1 cellular context compared by ENCODE assay signal in the genomic region with DNA sequence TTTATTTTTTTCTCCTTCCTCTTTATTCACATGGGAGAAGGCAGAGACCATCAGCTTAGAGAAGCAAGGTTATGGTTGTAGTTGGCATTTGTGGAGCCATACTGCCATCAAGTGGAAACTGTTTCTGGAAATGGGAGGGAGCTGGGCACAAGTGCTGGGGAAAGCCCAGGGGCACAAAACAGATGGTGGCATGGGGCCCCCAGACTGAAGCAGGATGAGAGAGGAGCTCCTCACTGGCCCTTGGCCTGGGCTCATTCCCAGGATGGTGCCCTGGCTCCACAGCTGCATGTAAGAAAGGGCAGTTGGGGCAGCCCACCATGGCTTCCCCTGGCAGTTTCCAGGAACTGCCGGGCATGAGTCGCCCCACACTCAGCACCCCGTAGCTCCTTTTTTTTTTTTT.
TF ChIP-seq lines count a peak whose summit lies in the region.

No MANE protein-coding gene starts in this region.

TF ChIP-seq in HepG2, 621 proteins besides CTCF, POLR2A, EP300 and RAD21 (continued from another document):
- TF ChIP-seq DBP (CRISPR knock-in tag; IDR thresholded peaks at IDR 0.05; ENCODE audit: not compliant biosample characterization) (no peak), ZNF792 (CRISPR knock-in tag; IDR thresholded peaks at IDR 0.05) (no peak), ZSCAN30 (CRISPR knock-in tag; IDR thresholded peaks at IDR 0.05) (no peak), FOXO4 (CRISPR knock-in tag; conservative IDR thresholded peaks at IDR 0.05) (no peak), ZNF883 (CRISPR knock-in tag; IDR thresholded peaks at IDR 0.05; ENCODE audit: not compliant biosample characterization) (no peak), ZNF333 (CRISPR knock-in tag; IDR thresholded peaks at IDR 0.05; ENCODE audit: borderline replicate concordance) (no peak), KLF9 (CRISPR knock-in tag; IDR thresholded peaks at IDR 0.05; ENCODE audit: low read depth) (no peak)
- TF ChIP-seq, protein P1, sequence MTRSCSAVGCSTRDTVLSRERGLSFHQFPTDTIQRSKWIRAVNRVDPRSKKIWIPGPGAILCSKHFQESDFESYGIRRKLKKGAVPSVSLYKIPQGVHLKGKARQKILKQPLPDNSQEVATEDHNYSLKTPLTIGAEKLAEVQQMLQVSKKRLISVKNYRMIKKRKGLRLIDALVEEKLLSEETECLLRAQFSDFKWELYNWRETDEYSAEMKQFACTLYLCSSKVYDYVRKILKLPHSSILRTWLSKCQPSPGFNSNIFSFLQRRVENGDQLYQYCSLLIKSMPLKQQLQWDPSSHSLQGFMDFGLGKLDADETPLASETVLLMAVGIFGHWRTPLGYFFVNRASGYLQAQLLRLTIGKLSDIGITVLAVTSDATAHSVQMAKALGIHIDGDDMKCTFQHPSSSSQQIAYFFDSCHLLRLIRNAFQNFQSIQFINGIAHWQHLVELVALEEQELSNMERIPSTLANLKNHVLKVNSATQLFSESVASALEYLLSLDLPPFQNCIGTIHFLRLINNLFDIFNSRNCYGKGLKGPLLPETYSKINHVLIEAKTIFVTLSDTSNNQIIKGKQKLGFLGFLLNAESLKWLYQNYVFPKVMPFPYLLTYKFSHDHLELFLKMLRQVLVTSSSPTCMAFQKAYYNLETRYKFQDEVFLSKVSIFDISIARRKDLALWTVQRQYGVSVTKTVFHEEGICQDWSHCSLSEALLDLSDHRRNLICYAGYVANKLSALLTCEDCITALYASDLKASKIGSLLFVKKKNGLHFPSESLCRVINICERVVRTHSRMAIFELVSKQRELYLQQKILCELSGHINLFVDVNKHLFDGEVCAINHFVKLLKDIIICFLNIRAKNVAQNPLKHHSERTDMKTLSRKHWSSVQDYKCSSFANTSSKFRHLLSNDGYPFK (CRISPR knock-in tag; IDR thresholded peaks at IDR 0.05; ENCODE audit: borderline replicate concordance), result no peak
